ENCODE assay signal across 32 cellular contexts in the genomic region with DNA sequence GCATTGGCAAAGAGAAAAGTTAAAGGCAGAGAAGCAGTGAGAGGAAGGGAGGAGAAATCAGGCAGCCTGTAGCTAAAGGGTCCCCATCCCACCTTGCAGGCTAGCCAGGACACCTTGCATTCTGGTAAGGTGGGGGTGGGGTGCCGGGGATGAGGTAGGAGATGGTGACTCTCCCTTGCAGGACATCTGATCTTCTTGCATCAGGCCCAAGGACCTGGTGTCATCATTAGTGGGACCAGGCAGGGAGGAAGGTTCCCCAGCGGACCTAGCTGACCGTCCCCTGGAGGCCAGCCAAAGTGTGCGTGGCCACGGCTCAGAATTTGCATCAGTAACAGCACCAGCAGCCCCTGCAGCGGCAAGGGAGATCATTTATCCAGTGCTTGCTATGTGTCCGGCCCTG.
"Had no signal": no experiment of that assay in that cellular context is flagged by ENCODE, and none has a peak within 500 bp of the region (broad histone marks: within the 10 kb centered on the region; RNA-seq: fewer than 3 reads in every experiment).

No MANE protein-coding gene starts in this region.

- H3K36me3 Mint-ChIP-seq: activated naive CD4-positive, alpha-beta T cell treated with anti-CD3 and anti-CD28 coated beads, Interleukin-2, amount 50 U/mL, for 72 hours; IgD-negative memory B cell had no signal

- DNase-seq: activated B cell treated with CpG ODN at 0.5 μM for 24 hours; activated CD4-positive, alpha-beta memory T cell treated with anti-CD3 and anti-CD28 coated beads, Interleukin-2, amount 10 ng/mL, durations not matched to agents 7 days and 5 days; activated CD4-positive, alpha-beta T cell treated with anti-CD3 and anti-CD28 coated beads for 1 hour; activated CD4-positive, alpha-beta T cell treated with anti-CD3 and anti-CD28 coated beads, Interleukin-2, amount 10 ng/mL, durations not matched to agents 24 days and 14 days; activated effector memory CD4-positive, alpha-beta T cell treated with anti-CD3 and anti-CD28 coated beads, Interleukin-2, amount 50 U/mL, for 16 hours; activated naive CD4-positive, alpha-beta T cell treated with Interleukin-2 at 50 U/mL for 16 hours; activated naive CD8-positive, alpha-beta T cell treated with anti-CD3 and anti-CD28 coated beads, Interleukin-2, amount 50 U/mL, for 24 hours; amniotic stem cell; body of pancreas; MG63; MV-4-11; NCI-H1092 treated with DMSO at 0.1 percent for 48 hours; NCI-H1436; NCI-H1694 treated with DMSO at 0.1 percent for 48 hours; NCI-H2029 treated with DMSO at 0.1 percent for 48 hours; NCI-H345; NCI-H510A; NCI-H526 treated with DMSO at 0.1 percent for 48 hours; NCI-H82; Peyer's patch; Right ventricle myocardium superior; SJCRH30; SK-N-SH; SW 1271 had no signal

- H3K4me3 ChIP-seq: ascending aorta, body of pancreas, MG63, Peyer's patch, SJCRH30 had no signal

- H3K27me3 Mint-ChIP-seq: activated B cell treated with CpG ODN at 0.5 μM for 24 hours; activated CD4-positive, alpha-beta memory T cell treated with anti-CD3 and anti-CD28 coated beads, Interleukin-2, amount 10 ng/mL, durations not matched to agents 7 days and 5 days; activated naive CD8-positive, alpha-beta T cell treated with anti-CD3 and anti-CD28 coated beads, Interleukin-2, amount 50 U/mL, for 24 hours; central memory CD8-positive, alpha-beta T cell; IgD-negative memory B cell had no signal

- H3K27ac Mint-ChIP-seq: activated B cell treated with CpG ODN at 0.5 μM for 24 hours; activated CD4-positive, alpha-beta memory T cell treated with anti-CD3 and anti-CD28 coated beads, Interleukin-2, amount 10 ng/mL, durations not matched to agents 7 days and 5 days; activated CD4-positive, alpha-beta T cell treated with anti-CD3 and anti-CD28 coated beads, Interleukin-2, amount 10 ng/mL, durations not matched to agents 24 days and 14 days; activated naive CD4-positive, alpha-beta T cell treated with anti-CD3 and anti-CD28 coated beads, Interleukin-2, amount 50 U/mL, for 72 hours; activated naive CD8-positive, alpha-beta T cell treated with anti-CD3 and anti-CD28 coated beads, Interleukin-2, amount 50 U/mL, for 24 hours; activated T-helper 1 cell treated with anti-CD3 and anti-CD28 coated beads, Interleukin-12 subunit alpha, Interleukin-12 subunit beta, Interleukin-2, Interleukin-4 antibody, amounts not matched to agents 30 ng/mL and 10 ng/mL and 1 ng/mL, durations not matched to agents 14 hours and 24 hours and 36 hours; IgD-negative memory B cell; T-helper 1 cell treated with Interleukin-12 subunit alpha and Interleukin-12 subunit beta and Interleukin-4 antibody, amounts not matched to agents 30 μg/mL and 1 μg/mL, for 36 hours had no signal

- H3K4me2 ChIP-seq: KMS-11, SK-N-SH had no signal

- H3K27me3 ChIP-seq: ascending aorta, body of pancreas, MG63, Peyer's patch, SJCRH30 had no signal

- H3K4me3 Mint-ChIP-seq: activated B cell treated with CpG ODN at 0.5 μM for 24 hours; activated CD4-positive, alpha-beta memory T cell treated with anti-CD3 and anti-CD28 coated beads, Interleukin-2, amount 10 ng/mL, durations not matched to agents 7 days and 5 days; activated CD4-positive, alpha-beta T cell treated with anti-CD3 and anti-CD28 coated beads, Interleukin-2, amount 10 ng/mL, durations not matched to agents 24 days and 14 days; activated naive CD8-positive, alpha-beta T cell treated with anti-CD3 and anti-CD28 coated beads, Interleukin-2, amount 50 U/mL, for 24 hours; activated T-helper 1 cell treated with anti-CD3 and anti-CD28 coated beads, Interleukin-12 subunit alpha, Interleukin-12 subunit beta, Interleukin-2, Interleukin-4 antibody, amounts not matched to agents 30 ng/mL and 10 ng/mL and 1 ng/mL, durations not matched to agents 14 hours and 24 hours and 36 hours; central memory CD8-positive, alpha-beta T cell; IgD-negative memory B cell; T-helper 1 cell treated with Interleukin-12 subunit alpha and Interleukin-12 subunit beta and Interleukin-4 antibody, amounts not matched to agents 30 μg/mL and 1 μg/mL, for 36 hours had no signal

- H3K4me1 ChIP-seq: SJCRH30 had no signal

- ATAC-seq: activated naive CD4-positive, alpha-beta T cell treated with anti-CD3 and anti-CD28 coated beads, Interleukin-2, amount 50 U/mL, for 72 hours; activated naive CD8-positive, alpha-beta T cell treated with anti-CD3 and anti-CD28 coated beads, Interleukin-2, amount 50 U/mL, for 24 hours; body of pancreas had no signal

- H3K9me3 ChIP-seq: ascending aorta, body of pancreas, MG63, Peyer's patch, SJCRH30, SK-N-SH had no signal

- H3K36me3 ChIP-seq: ascending aorta, MG63, Peyer's patch, SJCRH30 had no signal

- H3K9me3 Mint-ChIP-seq: activated B cell treated with CpG ODN at 0.5 μM for 24 hours; activated CD4-positive, alpha-beta memory T cell treated with anti-CD3 and anti-CD28 coated beads, Interleukin-2, amount 10 ng/mL, durations not matched to agents 7 days and 5 days; activated CD4-positive, alpha-beta T cell treated with anti-CD3 and anti-CD28 coated beads, Interleukin-2, amount 10 ng/mL, durations not matched to agents 24 days and 14 days; activated naive CD4-positive, alpha-beta T cell treated with anti-CD3 and anti-CD28 coated beads, Interleukin-2, amount 50 U/mL, for 72 hours; activated naive CD8-positive, alpha-beta T cell treated with anti-CD3 and anti-CD28 coated beads, Interleukin-2, amount 50 U/mL, for 24 hours; activated T-helper 1 cell treated with anti-CD3 and anti-CD28 coated beads, Interleukin-12 subunit alpha, Interleukin-12 subunit beta, Interleukin-2, Interleukin-4 antibody, amounts not matched to agents 30 ng/mL and 10 ng/mL and 1 ng/mL, durations not matched to agents 14 hours and 24 hours and 36 hours; central memory CD8-positive, alpha-beta T cell; IgD-negative memory B cell; T-helper 1 cell treated with Interleukin-12 subunit alpha and Interleukin-12 subunit beta and Interleukin-4 antibody, amounts not matched to agents 30 μg/mL and 1 μg/mL, for 36 hours had no signal

- H3K27ac ChIP-seq: ascending aorta, body of pancreas, KMS-11, Peyer's patch, RWPE1, SJCRH30 had no signal

- H3K9ac ChIP-seq: KMS-11, SK-N-SH had no signal
